In genomic region chr7:45111298-45112223, GRCh38 we compare ENCODE assay signal across 1 cellular context.
A peak's percentile ranks its signal among the peaks of the same experiment; 100 is the strongest.
TF ChIP-seq lines count a peak whose summit lies in the region.

TBRG4 (minus strand) TSS chr7:45111697; CDS start chr7:45109237, 2,460 bp downstream.

TF ChIP-seq in GM12878, 131 proteins besides CTCF, POLR2A, EP300 and RAD21 (continued from another document):
- TF ChIP-seq IRF5 (IDR thresholded peaks at IDR 0.05; ENCODE audit: borderline replicate concordance) (no peak), DPF2 (IDR thresholded peaks at IDR 0.05) (peak; percentile 34; the same call in 1 of the 2 replicates), CREB1 (IDR thresholded peaks at IDR 0.05; ENCODE audit: low read depth) (peak; percentile 99), JUND (IDR thresholded peaks at IDR 0.05; ENCODE audit: low read depth, low read length) (peak; percentile 15; the same call in 1 of the 2 replicates), POLR2AphosphoS2 (IDR thresholded peaks at IDR 0.05; ENCODE audit: low read depth, low read length) (peak; percentile 75), RB1 (IDR thresholded peaks at IDR 0.05; ENCODE audit: borderline replicate concordance) (0 out of 2 replicates have a peak, but pooled peaks have one; percentile 76), USF2 (IDR thresholded peaks at IDR 0.05; ENCODE audit: borderline replicate concordance, low read depth, low read length) (peak; percentile 7; the same call in 1 of the 2 replicates), RELA (IDR thresholded peaks at IDR 0.05; ENCODE audit: borderline replicate concordance, partially characterized antibody) (peak; percentile 51), RCOR1 (conservative IDR thresholded peaks at IDR 0.05; ENCODE audit: low read depth, low read length) (0 out of 2 replicates have a peak, but pooled peaks have one; percentile 69), GABPA (IDR thresholded peaks at IDR 0.05; ENCODE audit: low read depth) (peak; percentile 87), SMC3 (IDR thresholded peaks at IDR 0.05; ENCODE audit: borderline replicate concordance, low read length) (no peak), TBL1XR1 (IDR thresholded peaks at IDR 0.05; ENCODE audit: low read depth, low read length) (peak; percentile 82), E2F8 (IDR thresholded peaks at IDR 0.05; ENCODE audit: low read depth, partially characterized antibody) (peak; percentile 43), TCF12 (IDR thresholded peaks at IDR 0.05; ENCODE audit: low read depth, low read length) (no peak), CHD2 (IDR thresholded peaks at IDR 0.05; ENCODE audit: borderline replicate concordance, low read depth, low read length) (0 out of 2 replicates have a peak, but pooled peaks have one; percentile 70), HDGF (IDR thresholded peaks at IDR 0.05) (0 out of 2 replicates have a peak, but pooled peaks have one; percentile 46), CHD4 (IDR thresholded peaks at IDR 0.05) (no peak), SP1 (IDR thresholded peaks at IDR 0.05; ENCODE audit: low read depth, low read length) (peak; percentile 86), PBX3 (IDR thresholded peaks at IDR 0.05; ENCODE audit: insufficient replicate concordance, low read depth, low read length) (peak; percentile 23), PAX5 (IDR thresholded peaks at IDR 0.05; ENCODE audit: borderline replicate concordance, low read depth, low read length) (peak; percentile 58; the same call in 1 of the 2 replicates), TARDBP (IDR thresholded peaks at IDR 0.05; ENCODE audit: borderline replicate concordance) (peak; percentile 69; the same call in 1 of the 2 replicates), SMAD5 (IDR thresholded peaks at IDR 0.05; ENCODE audit: low read depth) (peak; percentile 96), IKZF2 (IDR thresholded peaks at IDR 0.05) (peak; percentile 60 to 77), ZNF687 (IDR thresholded peaks at IDR 0.05) (no peak), CREM (IDR thresholded peaks at IDR 0.05; ENCODE audit: low read depth) (peak; percentile 100), EGR1 (IDR thresholded peaks at IDR 0.05; ENCODE audit: borderline replicate concordance in 1 of 2, low read depth in 2 of 2, low read length in 2 of 2) (peak in 1 of 2 experiments; percentile 3; a peak in 1 of 3 replicates), IKZF1 (conservative IDR thresholded peaks at IDR 0.05) (peak; percentile 90), BMI1 (IDR thresholded peaks at IDR 0.05; ENCODE audit: borderline replicate concordance) (no peak), SIX5 (IDR thresholded peaks at IDR 0.05; ENCODE audit: low read depth, low read length, severe bottlenecking) (peak; percentile 48), SIN3A (IDR thresholded peaks at IDR 0.05; ENCODE audit: low read depth, low read length) (peak; percentile 97), SKIL (IDR thresholded peaks at IDR 0.05; ENCODE audit: low read depth, poor library complexity, severe bottlenecking) (peak; percentile 21), KAT2A (conservative IDR thresholded peaks at IDR 0.05; ENCODE audit: control insufficient read depth, low read depth, low read length) (no peak), MAX (IDR thresholded peaks at IDR 0.05; ENCODE audit: low read depth, low read length) (peak; percentile 99), YY1 (IDR thresholded peaks at IDR 0.05; ENCODE audit: low read depth, low read length) (peak; percentile 91)
